ENCODE assay signal across 1 cellular context in the genomic region with DNA sequence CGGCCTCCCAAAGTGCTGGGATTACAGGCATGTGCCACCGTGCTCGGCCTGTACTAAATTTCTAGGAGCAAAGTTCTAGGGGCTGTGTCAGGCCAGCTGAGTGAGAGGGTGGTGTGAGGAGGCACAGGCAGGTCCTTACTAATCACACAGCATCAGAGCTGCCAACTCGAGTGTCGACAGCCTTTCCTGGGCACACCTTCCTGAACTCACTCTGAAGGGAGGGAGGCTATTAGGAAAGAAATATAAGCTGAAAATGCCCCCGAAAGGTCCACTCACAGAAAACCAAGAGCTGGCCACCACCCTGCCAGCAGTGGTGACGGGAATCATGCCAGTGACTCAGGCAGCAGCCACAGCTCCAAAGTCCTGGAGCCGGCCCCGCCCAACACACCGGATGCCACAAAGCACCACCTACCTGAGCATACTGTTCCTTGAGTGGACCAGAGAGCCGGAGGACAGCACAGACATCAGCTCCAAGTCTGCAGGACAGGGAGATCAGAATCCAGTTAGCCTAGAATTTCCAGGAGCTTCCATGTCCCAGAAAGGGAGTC.
TF ChIP-seq lines count a peak whose summit lies in the region.

No MANE protein-coding gene starts in this region.

TF ChIP-seq in HepG2, 621 proteins besides CTCF, POLR2A, EP300 and RAD21 (continued from another document and continues in another):
- TF ChIP-seq, protein P1, sequence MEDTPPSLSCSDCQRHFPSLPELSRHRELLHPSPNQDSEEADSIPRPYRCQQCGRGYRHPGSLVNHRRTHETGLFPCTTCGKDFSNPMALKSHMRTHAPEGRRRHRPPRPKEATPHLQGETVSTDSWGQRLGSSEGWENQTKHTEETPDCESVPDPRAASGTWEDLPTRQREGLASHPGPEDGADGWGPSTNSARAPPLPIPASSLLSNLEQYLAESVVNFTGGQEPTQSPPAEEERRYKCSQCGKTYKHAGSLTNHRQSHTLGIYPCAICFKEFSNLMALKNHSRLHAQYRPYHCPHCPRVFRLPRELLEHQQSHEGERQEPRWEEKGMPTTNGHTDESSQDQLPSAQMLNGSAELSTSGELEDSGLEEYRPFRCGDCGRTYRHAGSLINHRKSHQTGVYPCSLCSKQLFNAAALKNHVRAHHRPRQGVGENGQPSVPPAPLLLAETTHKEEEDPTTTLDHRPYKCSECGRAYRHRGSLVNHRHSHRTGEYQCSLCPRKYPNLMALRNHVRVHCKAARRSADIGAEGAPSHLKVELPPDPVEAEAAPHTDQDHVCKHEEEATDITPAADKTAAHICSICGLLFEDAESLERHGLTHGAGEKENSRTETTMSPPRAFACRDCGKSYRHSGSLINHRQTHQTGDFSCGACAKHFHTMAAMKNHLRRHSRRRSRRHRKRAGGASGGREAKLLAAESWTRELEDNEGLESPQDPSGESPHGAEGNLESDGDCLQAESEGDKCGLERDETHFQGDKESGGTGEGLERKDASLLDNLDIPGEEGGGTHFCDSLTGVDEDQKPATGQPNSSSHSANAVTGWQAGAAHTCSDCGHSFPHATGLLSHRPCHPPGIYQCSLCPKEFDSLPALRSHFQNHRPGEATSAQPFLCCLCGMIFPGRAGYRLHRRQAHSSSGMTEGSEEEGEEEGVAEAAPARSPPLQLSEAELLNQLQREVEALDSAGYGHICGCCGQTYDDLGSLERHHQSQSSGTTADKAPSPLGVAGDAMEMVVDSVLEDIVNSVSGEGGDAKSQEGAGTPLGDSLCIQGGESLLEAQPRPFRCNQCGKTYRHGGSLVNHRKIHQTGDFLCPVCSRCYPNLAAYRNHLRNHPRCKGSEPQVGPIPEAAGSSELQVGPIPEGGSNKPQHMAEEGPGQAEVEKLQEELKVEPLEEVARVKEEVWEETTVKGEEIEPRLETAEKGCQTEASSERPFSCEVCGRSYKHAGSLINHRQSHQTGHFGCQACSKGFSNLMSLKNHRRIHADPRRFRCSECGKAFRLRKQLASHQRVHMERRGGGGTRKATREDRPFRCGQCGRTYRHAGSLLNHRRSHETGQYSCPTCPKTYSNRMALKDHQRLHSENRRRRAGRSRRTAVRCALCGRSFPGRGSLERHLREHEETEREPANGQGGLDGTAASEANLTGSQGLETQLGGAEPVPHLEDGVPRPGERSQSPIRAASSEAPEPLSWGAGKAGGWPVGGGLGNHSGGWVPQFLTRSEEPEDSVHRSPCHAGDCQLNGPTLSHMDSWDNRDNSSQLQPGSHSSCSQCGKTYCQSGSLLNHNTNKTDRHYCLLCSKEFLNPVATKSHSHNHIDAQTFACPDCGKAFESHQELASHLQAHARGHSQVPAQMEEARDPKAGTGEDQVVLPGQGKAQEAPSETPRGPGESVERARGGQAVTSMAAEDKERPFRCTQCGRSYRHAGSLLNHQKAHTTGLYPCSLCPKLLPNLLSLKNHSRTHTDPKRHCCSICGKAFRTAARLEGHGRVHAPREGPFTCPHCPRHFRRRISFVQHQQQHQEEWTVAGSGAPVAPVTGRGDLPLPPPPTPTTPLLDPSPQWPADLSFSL (CRISPR knock-in tag; IDR thresholded peaks at IDR 0.05): no peak
- TF ChIP-seq GATAD2A (CRISPR knock-in tag; IDR thresholded peaks at IDR 0.05) (peak; percentile 75), ZNF3 (CRISPR knock-in tag; IDR thresholded peaks at IDR 0.05) (no peak), RBM22 (optimal IDR thresholded peaks at IDR 0.05; ENCODE audit: low read length) (no peak), ZNF207 (IDR thresholded peaks at IDR 0.05; ENCODE audit: borderline replicate concordance) (no peak), ZNF552 (CRISPR knock-in tag; IDR thresholded peaks at IDR 0.05; ENCODE audit: borderline replicate concordance) (no peak), BHLHE40 (IDR thresholded peaks at IDR 0.05; ENCODE audit: low read length) (no peak), ZFY (CRISPR knock-in tag; IDR thresholded peaks at IDR 0.05) (peak; percentile 62), ZNF224 (CRISPR knock-in tag; IDR thresholded peaks at IDR 0.05) (peak; percentile 51; the same call in 1 of the 2 replicates), NCOA2 (CRISPR knock-in tag; IDR thresholded peaks at IDR 0.05) (0 out of 2 replicates have a peak, but pooled peaks have one; percentile 25), PHF5A (CRISPR knock-in tag; IDR thresholded peaks at IDR 0.05; ENCODE audit: low read depth, unreplicated experiment) (no peak), YY1 (IDR thresholded peaks at IDR 0.05; ENCODE audit: insufficient read depth, insufficient replicate concordance, low read depth, low read length) (no peak), KDM2A (CRISPR knock-in tag; IDR thresholded peaks at IDR 0.05; ENCODE audit: borderline replicate concordance, low read depth) (peak; percentile 37; the same call in 1 of the 2 replicates), GTF2F1 (IDR thresholded peaks at IDR 0.05; ENCODE audit: low read length) (no peak), RAD51 (IDR thresholded peaks at IDR 0.05; ENCODE audit: borderline replicate concordance) (no peak), TBX2 (CRISPR knock-in tag; IDR thresholded peaks at IDR 0.05; ENCODE audit: borderline replicate concordance) (peak; percentile 73; the same call in 1 of the 2 replicates), CBX2 (IDR thresholded peaks at IDR 0.05; ENCODE audit: low read depth, low read length) (no peak), CBX2 (CRISPR knock-in tag; IDR thresholded peaks at IDR 0.05; ENCODE audit: low read depth) (no peak), FOSL2 (CRISPR knock-in tag; IDR thresholded peaks at IDR 0.05) (peak; percentile 88), SP140L (CRISPR knock-in tag; IDR thresholded peaks at IDR 0.05; ENCODE audit: borderline replicate concordance) (no peak), RBFOX2 (IDR thresholded peaks at IDR 0.05; ENCODE audit: low read depth, low read length) (peak; percentile 63), JUNB (CRISPR knock-in tag; IDR thresholded peaks at IDR 0.05; ENCODE audit: borderline replicate concordance) (no peak), SP5 (CRISPR knock-in tag; IDR thresholded peaks at IDR 0.05; ENCODE audit: borderline replicate concordance, low read depth) (peak; percentile 98), ZNF549 (CRISPR knock-in tag; IDR thresholded peaks at IDR 0.05) (peak; percentile 98)
- TF ChIP-seq, protein P2, sequence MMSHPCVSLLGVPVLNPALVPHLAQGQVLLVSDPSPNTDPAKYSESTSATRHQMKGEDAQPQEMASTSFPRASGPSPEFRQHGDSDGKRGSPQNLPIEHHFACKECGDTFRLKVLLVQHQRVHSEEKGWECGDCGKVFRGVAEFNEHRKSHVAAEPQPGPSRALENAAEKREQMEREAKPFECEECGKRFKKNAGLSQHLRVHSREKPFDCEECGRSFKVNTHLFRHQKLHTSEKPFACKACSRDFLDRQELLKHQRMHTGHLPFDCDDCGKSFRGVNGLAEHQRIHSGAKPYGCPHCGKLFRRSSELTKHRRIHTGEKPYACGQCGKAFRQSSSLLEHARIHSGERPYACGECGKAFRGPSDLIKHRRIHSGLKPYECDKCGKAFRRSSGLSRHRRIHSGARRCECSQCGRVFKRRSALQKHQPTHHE (CRISPR knock-in tag; IDR thresholded peaks at IDR 0.05; ENCODE audit: borderline replicate concordance): no peak
- TF ChIP-seq, protein P3, sequence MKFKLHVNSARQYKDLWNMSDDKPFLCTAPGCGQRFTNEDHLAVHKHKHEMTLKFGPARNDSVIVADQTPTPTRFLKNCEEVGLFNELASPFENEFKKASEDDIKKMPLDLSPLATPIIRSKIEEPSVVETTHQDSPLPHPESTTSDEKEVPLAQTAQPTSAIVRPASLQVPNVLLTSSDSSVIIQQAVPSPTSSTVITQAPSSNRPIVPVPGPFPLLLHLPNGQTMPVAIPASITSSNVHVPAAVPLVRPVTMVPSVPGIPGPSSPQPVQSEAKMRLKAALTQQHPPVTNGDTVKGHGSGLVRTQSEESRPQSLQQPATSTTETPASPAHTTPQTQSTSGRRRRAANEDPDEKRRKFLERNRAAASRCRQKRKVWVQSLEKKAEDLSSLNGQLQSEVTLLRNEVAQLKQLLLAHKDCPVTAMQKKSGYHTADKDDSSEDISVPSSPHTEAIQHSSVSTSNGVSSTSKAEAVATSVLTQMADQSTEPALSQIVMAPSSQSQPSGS (CRISPR knock-in tag; IDR thresholded peaks at IDR 0.05): 0 out of 2 replicates have a peak, but pooled peaks have one; percentile 20
- TF ChIP-seq, protein P4, sequence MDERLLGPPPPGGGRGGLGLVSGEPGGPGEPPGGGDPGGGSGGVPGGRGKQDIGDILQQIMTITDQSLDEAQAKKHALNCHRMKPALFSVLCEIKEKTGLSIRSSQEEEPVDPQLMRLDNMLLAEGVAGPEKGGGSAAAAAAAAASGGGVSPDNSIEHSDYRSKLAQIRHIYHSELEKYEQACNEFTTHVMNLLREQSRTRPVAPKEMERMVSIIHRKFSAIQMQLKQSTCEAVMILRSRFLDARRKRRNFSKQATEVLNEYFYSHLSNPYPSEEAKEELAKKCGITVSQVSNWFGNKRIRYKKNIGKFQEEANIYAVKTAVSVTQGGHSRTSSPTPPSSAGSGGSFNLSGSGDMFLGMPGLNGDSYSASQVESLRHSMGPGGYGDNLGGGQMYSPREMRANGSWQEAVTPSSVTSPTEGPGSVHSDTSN (CRISPR knock-in tag; IDR thresholded peaks at IDR 0.05): no peak
- TF ChIP-seq, protein P5, sequence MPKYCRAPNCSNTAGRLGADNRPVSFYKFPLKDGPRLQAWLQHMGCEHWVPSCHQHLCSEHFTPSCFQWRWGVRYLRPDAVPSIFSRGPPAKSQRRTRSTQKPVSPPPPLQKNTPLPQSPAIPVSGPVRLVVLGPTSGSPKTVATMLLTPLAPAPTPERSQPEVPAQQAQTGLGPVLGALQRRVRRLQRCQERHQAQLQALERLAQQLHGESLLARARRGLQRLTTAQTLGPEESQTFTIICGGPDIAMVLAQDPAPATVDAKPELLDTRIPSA (CRISPR knock-in tag; IDR thresholded peaks at IDR 0.05; ENCODE audit: borderline replicate concordance): no peak
- TF ChIP-seq, protein P6, sequence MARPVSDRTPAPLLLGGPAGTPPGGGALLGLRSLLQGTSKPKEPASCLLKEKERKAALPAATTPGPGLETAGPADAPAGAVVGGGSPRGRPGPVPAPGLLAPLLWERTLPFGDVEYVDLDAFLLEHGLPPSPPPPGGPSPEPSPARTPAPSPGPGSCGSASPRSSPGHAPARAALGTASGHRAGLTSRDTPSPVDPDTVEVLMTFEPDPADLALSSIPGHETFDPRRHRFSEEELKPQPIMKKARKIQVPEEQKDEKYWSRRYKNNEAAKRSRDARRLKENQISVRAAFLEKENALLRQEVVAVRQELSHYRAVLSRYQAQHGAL (CRISPR knock-in tag; IDR thresholded peaks at IDR 0.05; ENCODE audit: not compliant biosample characterization): no peak
- TF ChIP-seq, protein P7, sequence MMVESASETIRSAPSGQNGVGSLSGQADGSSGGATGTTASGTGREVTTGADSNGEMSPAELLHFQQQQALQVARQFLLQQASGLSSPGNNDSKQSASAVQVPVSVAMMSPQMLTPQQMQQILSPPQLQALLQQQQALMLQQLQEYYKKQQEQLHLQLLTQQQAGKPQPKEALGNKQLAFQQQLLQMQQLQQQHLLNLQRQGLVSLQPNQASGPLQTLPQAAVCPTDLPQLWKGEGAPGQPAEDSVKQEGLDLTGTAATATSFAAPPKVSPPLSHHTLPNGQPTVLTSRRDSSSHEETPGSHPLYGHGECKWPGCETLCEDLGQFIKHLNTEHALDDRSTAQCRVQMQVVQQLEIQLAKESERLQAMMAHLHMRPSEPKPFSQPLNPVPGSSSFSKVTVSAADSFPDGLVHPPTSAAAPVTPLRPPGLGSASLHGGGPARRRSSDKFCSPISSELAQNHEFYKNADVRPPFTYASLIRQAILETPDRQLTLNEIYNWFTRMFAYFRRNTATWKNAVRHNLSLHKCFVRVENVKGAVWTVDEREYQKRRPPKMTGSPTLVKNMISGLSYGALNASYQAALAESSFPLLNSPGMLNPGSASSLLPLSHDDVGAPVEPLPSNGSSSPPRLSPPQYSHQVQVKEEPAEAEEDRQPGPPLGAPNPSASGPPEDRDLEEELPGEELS (CRISPR knock-in tag; IDR thresholded peaks at IDR 0.05): peak; percentile 32; the same call in 1 of the 2 replicates
- TF ChIP-seq, protein P8, sequence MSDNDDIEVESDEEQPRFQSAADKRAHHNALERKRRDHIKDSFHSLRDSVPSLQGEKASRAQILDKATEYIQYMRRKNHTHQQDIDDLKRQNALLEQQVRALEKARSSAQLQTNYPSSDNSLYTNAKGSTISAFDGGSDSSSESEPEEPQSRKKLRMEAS (IDR thresholded peaks at IDR 0.05): peak; percentile 59; the same call in 1 of the 2 replicates
- TF ChIP-seq, protein P9, sequence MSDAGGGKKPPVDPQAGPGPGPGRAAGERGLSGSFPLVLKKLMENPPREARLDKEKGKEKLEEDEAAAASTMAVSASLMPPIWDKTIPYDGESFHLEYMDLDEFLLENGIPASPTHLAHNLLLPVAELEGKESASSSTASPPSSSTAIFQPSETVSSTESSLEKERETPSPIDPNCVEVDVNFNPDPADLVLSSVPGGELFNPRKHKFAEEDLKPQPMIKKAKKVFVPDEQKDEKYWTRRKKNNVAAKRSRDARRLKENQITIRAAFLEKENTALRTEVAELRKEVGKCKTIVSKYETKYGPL (CRISPR knock-in tag; IDR thresholded peaks at IDR 0.05): no peak
- TF ChIP-seq, protein P10, sequence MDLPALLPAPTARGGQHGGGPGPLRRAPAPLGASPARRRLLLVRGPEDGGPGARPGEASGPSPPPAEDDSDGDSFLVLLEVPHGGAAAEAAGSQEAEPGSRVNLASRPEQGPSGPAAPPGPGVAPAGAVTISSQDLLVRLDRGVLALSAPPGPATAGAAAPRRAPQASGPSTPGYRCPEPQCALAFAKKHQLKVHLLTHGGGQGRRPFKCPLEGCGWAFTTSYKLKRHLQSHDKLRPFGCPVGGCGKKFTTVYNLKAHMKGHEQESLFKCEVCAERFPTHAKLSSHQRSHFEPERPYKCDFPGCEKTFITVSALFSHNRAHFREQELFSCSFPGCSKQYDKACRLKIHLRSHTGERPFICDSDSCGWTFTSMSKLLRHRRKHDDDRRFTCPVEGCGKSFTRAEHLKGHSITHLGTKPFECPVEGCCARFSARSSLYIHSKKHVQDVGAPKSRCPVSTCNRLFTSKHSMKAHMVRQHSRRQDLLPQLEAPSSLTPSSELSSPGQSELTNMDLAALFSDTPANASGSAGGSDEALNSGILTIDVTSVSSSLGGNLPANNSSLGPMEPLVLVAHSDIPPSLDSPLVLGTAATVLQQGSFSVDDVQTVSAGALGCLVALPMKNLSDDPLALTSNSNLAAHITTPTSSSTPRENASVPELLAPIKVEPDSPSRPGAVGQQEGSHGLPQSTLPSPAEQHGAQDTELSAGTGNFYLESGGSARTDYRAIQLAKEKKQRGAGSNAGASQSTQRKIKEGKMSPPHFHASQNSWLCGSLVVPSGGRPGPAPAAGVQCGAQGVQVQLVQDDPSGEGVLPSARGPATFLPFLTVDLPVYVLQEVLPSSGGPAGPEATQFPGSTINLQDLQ (CRISPR knock-in tag; IDR thresholded peaks at IDR 0.05): no peak
- TF ChIP-seq, protein P11, sequence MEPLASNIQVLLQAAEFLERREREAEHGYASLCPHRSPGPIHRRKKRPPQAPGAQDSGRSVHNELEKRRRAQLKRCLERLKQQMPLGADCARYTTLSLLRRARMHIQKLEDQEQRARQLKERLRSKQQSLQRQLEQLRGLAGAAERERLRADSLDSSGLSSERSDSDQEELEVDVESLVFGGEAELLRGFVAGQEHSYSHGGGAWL (CRISPR knock-in tag; IDR thresholded peaks at IDR 0.05): 0 out of 2 replicates have a peak, but pooled peaks have one; percentile 51
- TF ChIP-seq, protein P12, sequence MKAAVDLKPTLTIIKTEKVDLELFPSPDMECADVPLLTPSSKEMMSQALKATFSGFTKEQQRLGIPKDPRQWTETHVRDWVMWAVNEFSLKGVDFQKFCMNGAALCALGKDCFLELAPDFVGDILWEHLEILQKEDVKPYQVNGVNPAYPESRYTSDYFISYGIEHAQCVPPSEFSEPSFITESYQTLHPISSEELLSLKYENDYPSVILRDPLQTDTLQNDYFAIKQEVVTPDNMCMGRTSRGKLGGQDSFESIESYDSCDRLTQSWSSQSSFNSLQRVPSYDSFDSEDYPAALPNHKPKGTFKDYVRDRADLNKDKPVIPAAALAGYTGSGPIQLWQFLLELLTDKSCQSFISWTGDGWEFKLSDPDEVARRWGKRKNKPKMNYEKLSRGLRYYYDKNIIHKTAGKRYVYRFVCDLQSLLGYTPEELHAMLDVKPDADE (CRISPR knock-in tag; IDR thresholded peaks at IDR 0.05): no peak
